18 cellular contexts compared by ENCODE assay signal in genomic region chr2:13560322-13560721, GRCh38.
DNase-seq lines count a peak whose midpoint lies in the region; ATAC-seq and TF ChIP-seq lines count a peak whose summit lies in the region.
"Had no signal": no experiment of that assay in that cellular context is flagged by ENCODE, and none has a peak within 500 bp of the region (broad histone marks: within the 10 kb centered on the region; RNA-seq: fewer than 3 reads in every experiment).

No MANE protein-coding gene starts in this region.

- TF ChIP-seq CTCF in activated CD8-positive, alpha-beta T cell treated with anti-CD3 and anti-CD28 coated beads for 36 hours (IDR thresholded peaks at IDR 0.05), result no peak

- H3K27ac Mint-ChIP-seq in activated CD8-positive, alpha-beta T cell treated with anti-CD3 and anti-CD28 coated beads for 36 hours, result no peak overlapping the region
- H3K27ac Mint-ChIP-seq: dendritic cell treated with granulocyte-macrophage colony-stimulating factor and Interleukin-4, amounts not matched to agents 40 ng/mL and 50 ng/mL, for 4 days; H9 had no signal

- H3K4me3 Mint-ChIP-seq in activated CD8-positive, alpha-beta T cell treated with anti-CD3 and anti-CD28 coated beads for 36 hours, result no peak overlapping the region
- H3K4me3 Mint-ChIP-seq: dendritic cell treated with granulocyte-macrophage colony-stimulating factor and Interleukin-4, amounts not matched to agents 40 ng/mL and 50 ng/mL, for 4 days; H9 had no signal

- H3K27me3 Mint-ChIP-seq in activated CD8-positive, alpha-beta T cell treated with anti-CD3 and anti-CD28 coated beads for 36 hours, result no peaks in the 10 kb centered on the region
- H3K27me3 Mint-ChIP-seq: dendritic cell treated with granulocyte-macrophage colony-stimulating factor and Interleukin-4, amounts not matched to agents 40 ng/mL and 50 ng/mL, for 4 days had no signal

- H3K36me3 Mint-ChIP-seq in activated CD8-positive, alpha-beta T cell treated with anti-CD3 and anti-CD28 coated beads for 36 hours (ENCODE audit: low read depth), result no peaks in the 10 kb centered on the region

- ATAC-seq in GM18519 (IDR thresholded peaks at IDR 0.05; ENCODE audit: low FRiP score, unreplicated experiment) (peak; percentile 57), GM21447 (IDR thresholded peaks at IDR 0.05; ENCODE audit: unreplicated experiment) (peak; percentile 58), HG02885 (IDR thresholded peaks at IDR 0.05; ENCODE audit: poor library complexity, unreplicated experiment) (peak; percentile 71), HG03469 (IDR thresholded peaks at IDR 0.05; ENCODE audit: unreplicated experiment) (peak; percentile 50)
- ATAC-seq in activated CD8-positive, alpha-beta T cell treated with anti-CD3 and anti-CD28 coated beads for 36 hours, result no peak
- ATAC-seq: psoas muscle had no signal

- DNase-seq in activated CD8-positive, alpha-beta T cell treated with anti-CD3 and anti-CD28 coated beads for 36 hours, result no peak
- DNase-seq in NCI-H1436 treated with DMSO at 0.1 percent for 48 hours (lab: John Stamatoyannopoulos, UW), result no peak
- DNase-seq in activated CD4-positive, alpha-beta T cell treated with anti-CD3 and anti-CD28 coated beads for 4 hours, result no peak
- no peak for DNase-seq in activated effector memory CD4-positive, alpha-beta T cell treated with anti-CD3 and anti-CD28 coated beads, Interleukin-2, amount 50 U/mL, for 16 hours
- DNase-seq: activated naive CD4-positive, alpha-beta T cell treated with Interleukin-2 at 50 U/mL for 16 hours; COR-L47; esophagus squamous epithelium; GDM1; H9; Kasumi-1; NCI-H1417 treated with DMSO at 0.1 percent for 48 hours; NCI-H524; psoas muscle had no signal

- intact Hi-C loops in activated CD8-positive, alpha-beta T cell treated with anti-CD3 and anti-CD28 coated beads for 36 hours (cut with micrococcal nuclease), result no loop called here

- POLR2A ChIA-PET in activated CD8-positive, alpha-beta T cell treated with anti-CD3 and anti-CD28 coated beads for 36 hours (lab: Charles Lee), result no interaction called here

- CTCF ChIA-PET in activated CD8-positive, alpha-beta T cell treated with anti-CD3 and anti-CD28 coated beads for 36 hours (lab: Charles Lee), result no interaction called here

- no peaks in the 10 kb centered on the region for H3K4me1 Mint-ChIP-seq in activated CD8-positive, alpha-beta T cell treated with anti-CD3 and anti-CD28 coated beads for 36 hours (ENCODE audit: low read depth)
- H3K4me1 Mint-ChIP-seq: H9 had no signal

- H3K9me3 Mint-ChIP-seq in activated CD8-positive, alpha-beta T cell treated with anti-CD3 and anti-CD28 coated beads for 36 hours, result no peaks in the 10 kb centered on the region
- H3K9me3 Mint-ChIP-seq: H9 had no signal
